Comparison of ENCODE assay signal across 8 cellular contexts in genomic region chr9:120755827-120756434, GRCh38. TPM values are rescaled to one million over a fixed set of nuclear protein-coding genes. Genes with fewer than 3 reads are reported as not detected.
A peak's percentile ranks its signal among the peaks of the same experiment; 100 is the strongest.
DNase-seq lines count a peak whose midpoint lies in the region; ATAC-seq, FAIRE-seq and TF ChIP-seq lines count a peak whose summit lies in the region.

No MANE protein-coding gene starts in this region.

- no peak for TF ChIP-seq POLR2A in adrenal gland (IDR thresholded peaks at IDR 0.05)

- H3K27ac Mint-ChIP-seq in T-cell: peak overlapping the region; percentile 58 to 62

- no peaks in the 10 kb centered on the region for H3K27me3 Mint-ChIP-seq in T-cell

- H3K27ac ChIP-seq in AG04450 (ENCODE audit: low read depth, low read length) (no peak overlapping the region), adrenal gland (no peak overlapping the region), right cardiac atrium (ENCODE audit: low read length) (no peak overlapping the region), small intestine (ENCODE audit: low read depth in 1 of 2, low read length in 1 of 2) (no peak overlapping the region)

- intact Hi-C loops in adrenal gland (cut with DNase I) (loop anchor here (5.0 to 10.0 kb wide), 2 partner anchors 179 to 306 kb away; no protein-coding TSS in a partner anchor), right cardiac atrium (cut with DNase I) (loop anchor here (5.0 to 10.0 kb wide), 4 partner anchors 179 to 306 kb away; no protein-coding TSS in a partner anchor)

- no peak for FAIRE-seq in small intestine (lab: Jason Lieb, UNC)

- H3K4me1 Mint-ChIP-seq in T-cell: peaks cover 7 to 24% (median 14%) of the 10 kb centered on the region in 3 donors

- no peak for DNase-seq in AG04450 (ENCODE audit: low read depth, low spot score)
- DNase-seq in GM13977 (ENCODE audit: low spot score): peak; percentile 73
- peak; percentile 11 to 70 (median 48) for DNase-seq in T-cell
- DNase-seq in adrenal gland: peak in 6 of 7 donors; percentile 29 to 79 (median 62)
- peak in 1 of 3 donors; percentile 56 for DNase-seq in right cardiac atrium
- DNase-seq in small intestine: peak; percentile 71

- ATAC-seq in T-cell (replicated peaks in 1 of 4) (peak; percentile 53 to 75 (median 69)), right cardiac atrium (peak; percentile 59 to 68), GM21528 (IDR thresholded peaks at IDR 0.05; ENCODE audit: low FRiP score, unreplicated experiment) (no peak)

- H3K4me3 ChIP-seq in AG04450 (ENCODE audit: low read depth, low read length) (no peak overlapping the region), adrenal gland (no peak overlapping the region), right cardiac atrium (ENCODE audit: low read length) (no peak overlapping the region), small intestine (ENCODE audit: low read depth in 1 of 2, low read length in 2 of 2) (no peak overlapping the region)

- H3K9me3 Mint-ChIP-seq in T-cell: no peaks in the 10 kb centered on the region

- no peaks in the 10 kb centered on the region for H3K27me3 ChIP-seq in AG04450 (ENCODE audit: control insufficient read depth, insufficient read depth, low read length)
- H3K27me3 ChIP-seq in adrenal gland: no peaks in the 10 kb centered on the region
- H3K27me3 ChIP-seq in right cardiac atrium (ENCODE audit: control insufficient read depth, insufficient read depth): no peaks in the 10 kb centered on the region
- no peaks in the 10 kb centered on the region for H3K27me3 ChIP-seq in small intestine (ENCODE audit: control insufficient read depth in 2 of 2, insufficient read depth in 2 of 2, low read length in 2 of 2)

- H3K4me1 ChIP-seq in adrenal gland (replicated peaks in 1 of 2): peaks cover 0 to 10% of the 10 kb centered on the region in 2 donors
- no peaks in the 10 kb centered on the region for H3K4me1 ChIP-seq in right cardiac atrium (ENCODE audit: control insufficient read depth, insufficient read depth, low read length)
- H3K4me1 ChIP-seq in small intestine (ENCODE audit: control insufficient read depth in 2 of 2, insufficient read depth in 1 of 2, low read depth in 1 of 2, low read length in 1 of 2): no peaks in the 10 kb centered on the region

- peaks cover 19% of the 10 kb centered on the region for H3K36me3 Mint-ChIP-seq in T-cell

- WGBS in adrenal gland, 4 donors: 7 to 17% (median 14%) methylated on average over 6 of the region's 6 CpGs
- WGBS in right cardiac atrium: 13% methylated on average over 6 of the region's 6 CpGs
- WGBS in small intestine, 3 donors: 14 to 18% (median 17%) methylated on average over 6 of the region's 6 CpGs

- no peak overlapping the region for H3K4me3 Mint-ChIP-seq in T-cell

- TF ChIP-seq CTCF in AG04450 (IDR thresholded peaks at IDR 0.05; ENCODE audit: low read depth, low read length) (peak; percentile 83), GM13977 (IDR thresholded peaks at IDR 0.05; ENCODE audit: extremely low read depth, insufficient read depth, missing control alignments) (peak; percentile 85), LNCAP (IDR thresholded peaks at IDR 0.05) (peak; percentile 92), adrenal gland (IDR thresholded peaks at IDR 0.05) (peak; percentile 80 to 94 (median 91))

- peaks cover 0 to 2% of the 10 kb centered on the region in 2 donors for H3K36me3 ChIP-seq in adrenal gland (replicated peaks in 1 of 2)
- H3K36me3 ChIP-seq in small intestine (ENCODE audit: control insufficient read depth in 2 of 2, insufficient read depth in 2 of 2, low read length in 2 of 2): peaks cover 0 to 7% of the 10 kb centered on the region in 2 donors

- H3K9me3 ChIP-seq in AG04450 (ENCODE audit: control insufficient read depth, insufficient read depth, low read length) (no peaks in the 10 kb centered on the region), adrenal gland (replicated peaks in 1 of 3) (no peaks in the 10 kb centered on the region), right cardiac atrium (ENCODE audit: control insufficient read depth, low read length) (no peaks in the 10 kb centered on the region), small intestine (ENCODE audit: control insufficient read depth, low read depth) (no peaks in the 10 kb centered on the region)

- POLR2A ChIA-PET in AG04450 (lab: Yijun Ruan, JAX): no interaction called here
- POLR2A ChIA-PET in T-cell (lab: Charles Lee): no interaction called here

- in situ Hi-C loops in GM13977 (cut with MboI; ENCODE audit: low pct_unique_long_range_greater_than_20kb, low sequenced_read_pairs, unreplicated experiment): loop anchor here (10.0 to 25.0 kb wide), 2 partner anchors 181 to 309 kb away; partner anchors contain the start of gene TRAF1

- CTCF ChIA-PET in AG04450 (lab: Charles Lee) (interaction anchor here (0.6 to 7.6 kb wide), 37 partner anchors 8 to 522 kb away, joined by 3 to 46 read pairs (median 5); no protein-coding TSS in a partner anchor), T-cell (lab: Charles Lee) (interaction anchor here (0.6 to 2.8 kb wide), 20 partner anchors 17 to 643 kb away, joined by 3 to 63 read pairs (median 4); partner anchors contain the start of gene FBXW2 (in 1 of the 2))

RNA-seq across cellular contexts. Expression of gene FBXW2, which starts 37.3 kb away (rescaled TPM):
- polyA plus RNA-seq in AG04450 (2011; rRNA removed): 57.7 and 69.0 TPM in 2 replicates
- 44.5 and 54.1 TPM in 2 replicates for polyA minus RNA-seq in AG04450 (2011; rRNA and poly(A)+ RNA removed)
- 10 to 100 TPM; 70.3 to 78.3 (median 74.3) TPM for total RNA-seq in T-cell
- 10 to 100 TPM; 31.8 to 86.8 (median 66.1) TPM for total RNA-seq in adrenal gland
- 10 to 100 TPM in 2 of 3 donors, 1 to 10 TPM in 1; 9.2 to 45.9 (median 13.2) TPM for polyA plus RNA-seq in adrenal gland
- 10 to 100 TPM; 44.5 to 52.5 (median 47.3) TPM for total RNA-seq in right cardiac atrium
- 13.9 TPM for polyA plus RNA-seq in right cardiac atrium
- polyA plus RNA-seq in small intestine: 10 to 100 TPM in 1 of 3 donors, 1 to 10 TPM in 2; 6.2 to 17.7 (median 8.5) TPM

RNA-seq across cellular contexts. Expression of gene MEGF9, which starts 41.7 kb away (rescaled TPM):
- 11.4 and 12.9 TPM in 2 replicates for polyA plus RNA-seq in AG04450 (2011; rRNA removed)
- polyA minus RNA-seq in AG04450 (2011; rRNA and poly(A)+ RNA removed): 8.2 and 11.6 TPM in 2 replicates
- total RNA-seq in T-cell: 10 to 100 TPM; 10.4 to 15.5 (median 11.3) TPM
- 10 to 100 TPM; 13.9 to 28.5 (median 22.4) TPM for total RNA-seq in adrenal gland
- 10 to 100 TPM in 1 of 3 donors, 1 to 10 TPM in 2; 3.9 to 22.4 (median 4.3) TPM for polyA plus RNA-seq in adrenal gland
- total RNA-seq in right cardiac atrium: 10 to 100 TPM; 11.5 to 15.1 (median 13.7) TPM
- polyA plus RNA-seq in right cardiac atrium: 6.2 TPM
- polyA plus RNA-seq in small intestine: 1 to 10 TPM; 3.0 to 6.4 (median 3.8) TPM
